ENCODE assay signal across 12 cellular contexts in the genomic region with DNA sequence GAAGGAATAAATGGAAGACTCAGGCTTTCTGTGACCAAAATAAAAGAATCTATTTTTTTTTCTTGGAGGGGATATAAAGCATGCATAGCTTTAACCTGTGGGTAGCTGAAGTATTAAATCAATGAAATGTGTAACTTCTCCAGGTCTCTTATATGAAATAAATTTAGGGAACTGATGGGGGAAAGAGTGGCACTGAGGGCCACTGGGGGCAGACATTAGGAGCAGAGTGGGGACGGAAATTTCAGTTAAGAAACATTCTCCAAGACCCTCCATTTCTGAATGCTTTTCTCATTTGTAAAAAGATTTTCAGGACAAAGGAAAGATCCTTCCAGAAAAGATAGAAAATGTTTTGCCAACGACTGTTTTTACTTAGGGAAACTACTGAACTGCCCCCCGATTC.
DNase-seq lines count a peak whose midpoint lies in the region; ATAC-seq, FAIRE-seq and TF ChIP-seq lines count a peak whose summit lies in the region.
"Had no signal": no experiment of that assay in that cellular context is flagged by ENCODE, and none has a peak within 500 bp of the region (broad histone marks: within the 10 kb centered on the region; RNA-seq: fewer than 3 reads in every experiment).

No MANE protein-coding gene starts in this region.

- peaks cover 65% of the 10 kb centered on the region for H3K27me3 Mint-ChIP-seq in T-helper 2 cell treated with Interferon-gamma antibody and Interleukin-4, amounts not matched to agents 5 μg/mL and 100 μg/mL, for 36 hours (ENCODE audit: low read depth)
- H3K27me3 Mint-ChIP-seq in activated naive CD8-positive, alpha-beta T cell treated with anti-CD3 and anti-CD28 coated beads, Interleukin-2, amount 10 ng/mL, durations not matched to agents 7 days and 5 days: peaks cover 69% of the 10 kb centered on the region
- H3K27me3 Mint-ChIP-seq in nephron progenitor cell (ENCODE audit: low read depth, poor library complexity): peaks cover 36% of the 10 kb centered on the region

- TF ChIP-seq CTCF in nephron progenitor cell (IDR thresholded peaks at IDR 0.05): no peak

- no peak for ATAC-seq in activated naive CD8-positive, alpha-beta T cell treated with anti-CD3 and anti-CD28 coated beads, Interleukin-2, amount 10 ng/mL, durations not matched to agents 7 days and 5 days (ENCODE audit: low read depth)
- no peak for ATAC-seq in GM19035 (IDR thresholded peaks at IDR 0.05; ENCODE audit: unreplicated experiment)
- ATAC-seq: gastroesophageal sphincter had no signal

- H3K27ac Mint-ChIP-seq in T-helper 2 cell treated with Interferon-gamma antibody and Interleukin-4, amounts not matched to agents 5 μg/mL and 100 μg/mL, for 36 hours: no peak overlapping the region
- no peak overlapping the region for H3K27ac Mint-ChIP-seq in activated naive CD8-positive, alpha-beta T cell treated with anti-CD3 and anti-CD28 coated beads, Interleukin-2, amount 10 ng/mL, durations not matched to agents 7 days and 5 days
- no peak overlapping the region for H3K27ac Mint-ChIP-seq in nephron progenitor cell

- POLR2A ChIA-PET in activated naive CD8-positive, alpha-beta T cell treated with anti-CD3 and anti-CD28 coated beads, Interleukin-2, amount 10 ng/mL, durations not matched to agents 7 days and 5 days (lab: Charles Lee): no interaction called here

- no peaks in the 10 kb centered on the region for H3K9me3 Mint-ChIP-seq in T-helper 2 cell treated with Interferon-gamma antibody and Interleukin-4, amounts not matched to agents 5 μg/mL and 100 μg/mL, for 36 hours
- H3K9me3 Mint-ChIP-seq in activated naive CD8-positive, alpha-beta T cell treated with anti-CD3 and anti-CD28 coated beads, Interleukin-2, amount 10 ng/mL, durations not matched to agents 7 days and 5 days: no peaks in the 10 kb centered on the region
- H3K9me3 Mint-ChIP-seq in nephron progenitor cell: no peaks in the 10 kb centered on the region

- no peak for DNase-seq in T-helper 2 cell treated with Interferon-gamma antibody and Interleukin-4, amounts not matched to agents 5 μg/mL and 100 μg/mL, for 36 hours (ENCODE audit: low spot score)
- DNase-seq in T-helper 2 cell (no peak), Kasumi-1 (lab: John Stamatoyannopoulos, UW) (peak; percentile 33 to 64), nephron progenitor cell (no peak), GM12892 (ENCODE audit: insufficient read length) (no peak), NCI-H82 treated with DMSO at 0.1 percent for 48 hours (lab: John Stamatoyannopoulos, UW; ENCODE audit: unreplicated experiment) (no peak)
- no peak for DNase-seq in activated naive CD8-positive, alpha-beta T cell treated with anti-CD3 and anti-CD28 coated beads, Interleukin-2, amount 10 ng/mL, durations not matched to agents 7 days and 5 days
- DNase-seq: DND-41, NCI-H146, NCI-H774 had no signal

- no peak for FAIRE-seq in GM12892 (lab: Jason Lieb, UNC)

- peak overlapping the region; percentile 76 for H3K4me3 Mint-ChIP-seq in T-helper 2 cell treated with Interferon-gamma antibody and Interleukin-4, amounts not matched to agents 5 μg/mL and 100 μg/mL, for 36 hours
- peak overlapping the region; percentile 80 for H3K4me3 Mint-ChIP-seq in activated naive CD8-positive, alpha-beta T cell treated with anti-CD3 and anti-CD28 coated beads, Interleukin-2, amount 10 ng/mL, durations not matched to agents 7 days and 5 days
- peak overlapping the region; percentile 94 for H3K4me3 Mint-ChIP-seq in nephron progenitor cell

- peaks cover 1% of the 10 kb centered on the region for H3K36me3 Mint-ChIP-seq in T-helper 2 cell treated with Interferon-gamma antibody and Interleukin-4, amounts not matched to agents 5 μg/mL and 100 μg/mL, for 36 hours (ENCODE audit: low read depth)
- H3K36me3 Mint-ChIP-seq in activated naive CD8-positive, alpha-beta T cell treated with anti-CD3 and anti-CD28 coated beads, Interleukin-2, amount 10 ng/mL, durations not matched to agents 7 days and 5 days: no peaks in the 10 kb centered on the region
- no peaks in the 10 kb centered on the region for H3K36me3 Mint-ChIP-seq in nephron progenitor cell (ENCODE audit: low read depth)

- TF ChIP-seq POLR2A in GM12892 (IDR thresholded peaks at IDR 0.05; ENCODE audit: low read depth, low read length): no peak

- peaks cover 18% of the 10 kb centered on the region for H3K4me1 Mint-ChIP-seq in T-helper 2 cell treated with Interferon-gamma antibody and Interleukin-4, amounts not matched to agents 5 μg/mL and 100 μg/mL, for 36 hours (ENCODE audit: low read depth)
- peaks cover 20% of the 10 kb centered on the region for H3K4me1 Mint-ChIP-seq in activated naive CD8-positive, alpha-beta T cell treated with anti-CD3 and anti-CD28 coated beads, Interleukin-2, amount 10 ng/mL, durations not matched to agents 7 days and 5 days
- peaks cover 24% of the 10 kb centered on the region for H3K4me1 Mint-ChIP-seq in nephron progenitor cell

Comparison
In these comparisons a context has a peak if more than half of its experiments do, and no peak if none do; other contexts are left out.
1. DNase-seq: peak in Kasumi-1 (2 of 2); none in T-helper 2 cell treated with Interferon-gamma antibody and Interleukin-4, amounts not matched to agents 5 μg/mL and 100 μg/mL, for 36 hours (single experiment), T-helper 2 cell (0 of 5), activated naive CD8-positive, alpha-beta T cell treated with anti-CD3 and anti-CD28 coated beads, Interleukin-2, amount 10 ng/mL, durations not matched to agents 7 days and 5 days (single experiment), nephron progenitor cell (single experiment), GM12892 (single experiment) and NCI-H82 treated with DMSO at 0.1 percent for 48 hours (single experiment).
2. Peak in every context shown above with its lines, with median percentiles within 50 percentile points of each other: H3K4me3 Mint-ChIP-seq.